ENCODE assay signal across 20 cellular contexts in genomic region chr4:17082186-17082585, GRCh38.
"Had no signal": no experiment of that assay in that cellular context is flagged by ENCODE, and none has a peak within 500 bp of the region (broad histone marks: within the 10 kb centered on the region; RNA-seq: fewer than 3 reads in every experiment).

No MANE protein-coding gene starts in this region.

- H3K9me3 ChIP-seq: gastrocnemius medialis, left ventricle myocardium inferior, psoas muscle, right lobe of liver, transverse colon had no signal

- DNase-seq: activated CD4-positive, alpha-beta T cell treated with anti-CD3 and anti-CD28 coated beads for 48 hours; activated T-cell treated with anti-CD3 and anti-CD28 coated beads, Interleukin-2, amount 50 U/mL, for 1 hour; amygdala; dorsolateral prefrontal cortex; gastrocnemius medialis; kidney; left ventricle myocardium inferior; occipital lobe; psoas muscle; right lobe of liver; spleen; stimulated activated CD4-positive, alpha-beta T cell treated with anti-CD3 and anti-CD28 coated beads, Interleukin-2, amount 100 ng/mL, for 24 hours; stimulated activated naive CD4-positive, alpha-beta T cell; substantia nigra; transverse colon had no signal

- ATAC-seq: gastrocnemius medialis; natural killer cell treated with Interleukin-12 subunit alpha and Interleukin-12 subunit beta and Interleukin-15 and Interleukin-18, amount 100 ng/mL, for 72 hours; psoas muscle; right lobe of liver; WTC11 had no signal

- H3K4me3 ChIP-seq: dorsolateral prefrontal cortex, gastrocnemius medialis, left ventricle myocardium inferior, psoas muscle, right lobe of liver, spleen, transverse colon had no signal

- H3K4me1 Mint-ChIP-seq: activated naive CD4-positive, alpha-beta T cell treated with anti-CD3 and anti-CD28 coated beads, Interleukin-2, amount 50 U/mL, for 24 hours; memory B cell had no signal

- H3K36me3 ChIP-seq: gastrocnemius medialis, left ventricle myocardium inferior, right lobe of liver, spleen, transverse colon had no signal

- H3K36me3 Mint-ChIP-seq: activated naive CD4-positive, alpha-beta T cell treated with anti-CD3 and anti-CD28 coated beads, Interleukin-2, amount 50 U/mL, for 24 hours; memory B cell; natural killer cell treated with Interleukin-12 subunit alpha and Interleukin-12 subunit beta and Interleukin-15 and Interleukin-18, amount 100 ng/mL, for 72 hours had no signal

- H3K4me3 Mint-ChIP-seq: activated naive CD4-positive, alpha-beta T cell treated with anti-CD3 and anti-CD28 coated beads, Interleukin-2, amount 50 U/mL, for 24 hours; memory B cell; natural killer cell treated with Interleukin-12 subunit alpha and Interleukin-12 subunit beta and Interleukin-15 and Interleukin-18, amount 100 ng/mL, for 72 hours; T-helper 1 cell treated with Interleukin-12 subunit alpha and Interleukin-12 subunit beta and Interleukin-4 antibody, amounts not matched to agents 30 μg/mL and 1 μg/mL, for 36 hours; WTC11 had no signal

- H3K27ac ChIP-seq: dorsolateral prefrontal cortex, gastrocnemius medialis, left ventricle myocardium inferior, psoas muscle, right lobe of liver, spleen, transverse colon had no signal

- H3K27me3 Mint-ChIP-seq: memory B cell had no signal

- H3K27me3 ChIP-seq: dorsolateral prefrontal cortex, gastrocnemius medialis, right lobe of liver, spleen, transverse colon had no signal

- H3K4me1 ChIP-seq: gastrocnemius medialis, left ventricle myocardium inferior, psoas muscle, right lobe of liver, spleen, transverse colon had no signal

- H3K27ac Mint-ChIP-seq: activated naive CD4-positive, alpha-beta T cell treated with anti-CD3 and anti-CD28 coated beads, Interleukin-2, amount 50 U/mL, for 24 hours; memory B cell; natural killer cell treated with Interleukin-12 subunit alpha and Interleukin-12 subunit beta and Interleukin-15 and Interleukin-18, amount 100 ng/mL, for 72 hours; T-helper 1 cell treated with Interleukin-12 subunit alpha and Interleukin-12 subunit beta and Interleukin-4 antibody, amounts not matched to agents 30 μg/mL and 1 μg/mL, for 36 hours; WTC11 had no signal

- H3K9me3 Mint-ChIP-seq: activated naive CD4-positive, alpha-beta T cell treated with anti-CD3 and anti-CD28 coated beads, Interleukin-2, amount 50 U/mL, for 24 hours; memory B cell; natural killer cell treated with Interleukin-12 subunit alpha and Interleukin-12 subunit beta and Interleukin-15 and Interleukin-18, amount 100 ng/mL, for 72 hours; T-helper 1 cell treated with Interleukin-12 subunit alpha and Interleukin-12 subunit beta and Interleukin-4 antibody, amounts not matched to agents 30 μg/mL and 1 μg/mL, for 36 hours had no signal
